Comparison of ENCODE assay signal across 25 cellular contexts in genomic region chr7:154753226-154753625, GRCh38.
"Had no signal": no experiment of that assay in that cellular context is flagged by ENCODE, and none has a peak within 500 bp of the region (broad histone marks: within the 10 kb centered on the region; RNA-seq: fewer than 3 reads in every experiment).

No MANE protein-coding gene starts in this region.

- H3K27ac ChIP-seq: colonic mucosa, coronary artery, dorsolateral prefrontal cortex, epithelial cell of prostate, esophagus muscularis mucosa, esophagus squamous epithelium, foreskin keratinocyte, gastrocnemius medialis, gastroesophageal sphincter, heart left ventricle, heart right ventricle had no signal

- H3K36me3 ChIP-seq: colonic mucosa, esophagus muscularis mucosa, esophagus squamous epithelium, gastrocnemius medialis, gastroesophageal sphincter, heart left ventricle, heart right ventricle had no signal

- H3K4me3 ChIP-seq: colonic mucosa, coronary artery, dorsolateral prefrontal cortex, esophagus muscularis mucosa, esophagus squamous epithelium, gastrocnemius medialis, gastroesophageal sphincter, heart left ventricle, heart right ventricle had no signal

- H3K27me3 Mint-ChIP-seq: dendritic cell treated with granulocyte-macrophage colony-stimulating factor and Interleukin-4, amounts not matched to agents 40 ng/mL and 50 ng/mL, for 4 days had no signal

- H3K9me3 Mint-ChIP-seq: dendritic cell treated with granulocyte-macrophage colony-stimulating factor and Interleukin-4, amounts not matched to agents 40 ng/mL and 50 ng/mL, for 4 days; endodermal cell had no signal

- H3K4me1 ChIP-seq: colonic mucosa, esophagus muscularis mucosa, esophagus squamous epithelium, foreskin keratinocyte, gastrocnemius medialis, gastroesophageal sphincter, heart left ventricle, heart right ventricle had no signal

- H3K27me3 ChIP-seq: colonic mucosa, dorsolateral prefrontal cortex, esophagus muscularis mucosa, esophagus squamous epithelium, foreskin keratinocyte, gastrocnemius medialis, gastroesophageal sphincter, heart left ventricle had no signal

- ATAC-seq: effector memory CD8-positive, alpha-beta T cell; esophagus mucosa; foreskin keratinocyte; gastrocnemius medialis; gastroesophageal sphincter; heart left ventricle; heart right ventricle had no signal

- H3K27ac Mint-ChIP-seq: dendritic cell treated with granulocyte-macrophage colony-stimulating factor and Interleukin-4, amounts not matched to agents 40 ng/mL and 50 ng/mL, for 4 days; effector memory CD8-positive, alpha-beta T cell; endodermal cell had no signal

- H3K9me3 ChIP-seq: colonic mucosa, esophagus muscularis mucosa, gastrocnemius medialis, gastroesophageal sphincter, heart left ventricle had no signal

- DNase-seq: colonic mucosa; cortex of kidney; dermis blood vessel endothelial cell; dorsolateral prefrontal cortex; effector CD4-positive, alpha-beta T cell; effector CD8-positive, alpha-beta T cell; effector memory CD4-positive, alpha-beta T cell; effector memory CD8-positive, alpha-beta T cell; endodermal cell; erythroblast; esophagus squamous epithelium; foreskin fibroblast; foreskin keratinocyte; foreskin melanocyte; gastrocnemius medialis; glutamatergic neuron; head of caudate nucleus; heart left ventricle; heart right ventricle had no signal

- H3K4me3 Mint-ChIP-seq: dendritic cell treated with granulocyte-macrophage colony-stimulating factor and Interleukin-4, amounts not matched to agents 40 ng/mL and 50 ng/mL, for 4 days; effector memory CD8-positive, alpha-beta T cell; endodermal cell had no signal

- H3K4me1 Mint-ChIP-seq: endodermal cell had no signal
